In genomic region chr10:1116051-1116450, GRCh38 we compare ENCODE assay signal across 26 cellular contexts. TPM values are rescaled to one million over a fixed set of nuclear protein-coding genes. Genes with fewer than 3 reads are reported as not detected.
DNase-seq lines count a peak whose midpoint lies in the region; ATAC-seq and TF ChIP-seq lines count a peak whose summit lies in the region.
"Had no signal": no experiment of that assay in that cellular context is flagged by ENCODE, and none has a peak within 500 bp of the region (broad histone marks: within the 10 kb centered on the region; RNA-seq: fewer than 3 reads in every experiment).

No MANE protein-coding gene starts in this region.

- peaks cover 0 to 26% of the 10 kb centered on the region in 2 donors for H3K4me1 ChIP-seq in naive thymus-derived CD4-positive, alpha-beta T cell (ENCODE audit: control insufficient read depth in 2 of 2, insufficient read depth in 2 of 2, low read length in 2 of 2)
- H3K4me1 ChIP-seq in aorta (ENCODE audit: control insufficient read depth in 1 of 2, insufficient read depth in 2 of 2, low read length in 2 of 2) (no peaks in the 10 kb centered on the region), gastroesophageal sphincter (no peaks in the 10 kb centered on the region), tibial artery (no peaks in the 10 kb centered on the region)
- H3K4me1 ChIP-seq: body of pancreas, foreskin keratinocyte, HAP-1 had no signal

- 93 to 94% methylated on average over 12 of the region's 12 CpGs for WGBS in aorta, 2 donors
- 94 to 96% methylated on average over 8 to 11 of the region's 12 CpGs for WGBS in gastroesophageal sphincter (ENCODE audit: low coverage in 1 of 2), 2 donors

- no peaks in the 10 kb centered on the region for H3K27me3 ChIP-seq in naive thymus-derived CD4-positive, alpha-beta T cell (ENCODE audit: control insufficient read depth in 2 of 2, insufficient read depth in 2 of 2, low read length in 2 of 2)
- H3K27me3 ChIP-seq in aorta (ENCODE audit: control insufficient read depth in 1 of 2, insufficient read depth in 2 of 2, low read length in 1 of 2) (no peaks in the 10 kb centered on the region), gastroesophageal sphincter (no peaks in the 10 kb centered on the region), tibial artery (no peaks in the 10 kb centered on the region)
- H3K27me3 ChIP-seq: body of pancreas, esophagus muscularis mucosa, foreskin keratinocyte, neutrophil had no signal

- H3K4me3 Mint-ChIP-seq in natural killer cell: peak overlapping the region; percentile 35
- H3K4me3 Mint-ChIP-seq in natural killer cell treated with Interleukin-12 subunit alpha and Interleukin-12 subunit beta and Interleukin-15 and Interleukin-18, amount 100 ng/mL, for 72 hours: no peak overlapping the region
- H3K4me3 Mint-ChIP-seq in activated T-helper 17 cell treated with anti-CD3 and anti-CD28 coated beads, Interleukin-2, amount 50 U/mL, for 72 hours: no peak overlapping the region
- H3K4me3 Mint-ChIP-seq in naive thymus-derived CD4-positive, alpha-beta T cell: no peak overlapping the region
- H3K4me3 Mint-ChIP-seq: activated B cell treated with CpG ODN at 0.5 μM for 24 hours; effector memory CD8-positive, alpha-beta T cell; IgD-negative memory B cell had no signal

- H3K36me3 Mint-ChIP-seq in natural killer cell: peaks cover 14% of the 10 kb centered on the region
- peaks cover 29% of the 10 kb centered on the region for H3K36me3 Mint-ChIP-seq in natural killer cell treated with Interleukin-12 subunit alpha and Interleukin-12 subunit beta and Interleukin-15 and Interleukin-18, amount 100 ng/mL, for 72 hours
- H3K36me3 Mint-ChIP-seq in activated T-helper 17 cell treated with anti-CD3 and anti-CD28 coated beads, Interleukin-2, amount 50 U/mL, for 72 hours (ENCODE audit: low read depth): peaks cover 96% of the 10 kb centered on the region
- peaks cover 25 to 78% (median 51%) of the 10 kb centered on the region in 5 donors for H3K36me3 Mint-ChIP-seq in naive thymus-derived CD4-positive, alpha-beta T cell

- POLR2A ChIA-PET in naive thymus-derived CD4-positive, alpha-beta T cell (lab: Charles Lee): no interaction called here

- H3K4me1 Mint-ChIP-seq in natural killer cell: peaks cover 65 to 71% of the 10 kb centered on the region in 2 donors
- H3K4me1 Mint-ChIP-seq in natural killer cell treated with Interleukin-12 subunit alpha and Interleukin-12 subunit beta and Interleukin-15 and Interleukin-18, amount 100 ng/mL, for 72 hours (ENCODE audit: low read depth in 2 of 2): peaks cover 41 to 46% of the 10 kb centered on the region in 2 donors
- peaks cover 18% of the 10 kb centered on the region for H3K4me1 Mint-ChIP-seq in activated T-helper 17 cell treated with anti-CD3 and anti-CD28 coated beads, Interleukin-2, amount 50 U/mL, for 72 hours
- H3K4me1 Mint-ChIP-seq in naive thymus-derived CD4-positive, alpha-beta T cell: peaks cover 22 to 71% (median 66%) of the 10 kb centered on the region in 7 donors
- H3K4me1 Mint-ChIP-seq: activated B cell treated with CpG ODN at 0.5 μM for 24 hours had no signal

- TF ChIP-seq POLR2A in gastroesophageal sphincter (IDR thresholded peaks at IDR 0.05): no peak

- intact Hi-C loops in natural killer cell (cut with micrococcal nuclease) (no loop called here), aorta (cut with DNase I) (no loop called here), tibial artery (cut with DNase I; ENCODE audit: low total_unique reads) (no loop called here)
- intact Hi-C loops in naive thymus-derived CD4-positive, alpha-beta T cell (cut with micrococcal nuclease): loop anchor here in 1 of 2 donors (10.0 kb wide), 1 partner anchor 639 kb away; no protein-coding TSS in a partner anchor

- no peak overlapping the region for H3K4me3 ChIP-seq in naive thymus-derived CD4-positive, alpha-beta T cell (ENCODE audit: low read length)
- no peak overlapping the region for H3K4me3 ChIP-seq in aorta (ENCODE audit: low read length in 2 of 2)
- H3K4me3 ChIP-seq in gastroesophageal sphincter: no peak overlapping the region
- no peak overlapping the region for H3K4me3 ChIP-seq in tibial artery
- H3K4me3 ChIP-seq: body of pancreas, esophagus muscularis mucosa, HAP-1, skin epidermis had no signal

- H3K27ac ChIP-seq in naive thymus-derived CD4-positive, alpha-beta T cell (ENCODE audit: low read depth, low read length): peak overlapping the region; percentile 19
- H3K27ac ChIP-seq in aorta (ENCODE audit: low read depth in 1 of 2, low read length in 2 of 2): no peak overlapping the region
- no peak overlapping the region for H3K27ac ChIP-seq in gastroesophageal sphincter
- no peak overlapping the region for H3K27ac ChIP-seq in tibial artery
- H3K27ac ChIP-seq: body of pancreas, C4-2B, esophagus muscularis mucosa, foreskin keratinocyte, neutrophil, skin epidermis had no signal

- DNase-seq in natural killer cell (no peak), aorta (no peak), tibial artery (no peak), cortex of kidney (lab: John Stamatoyannopoulos, UW) (no peak)
- DNase-seq in natural killer cell treated with Interleukin-12 subunit alpha and Interleukin-12 subunit beta and Interleukin-15 and Interleukin-18, amount 100 ng/mL, for 72 hours (ENCODE audit: low spot score): no peak
- DNase-seq in naive thymus-derived CD4-positive, alpha-beta T cell: peak in 1 of 9 donors; percentile 19
- DNase-seq: activated B cell treated with CpG ODN at 0.5 μM for 24 hours; activated CD4-positive, alpha-beta T cell treated with anti-CD3 and anti-CD28 coated beads, Interleukin-2, amount 50 U/mL, for 1 hour; activated effector memory CD4-positive, alpha-beta T cell treated with Interleukin-2 at 50 U/mL for 16 hours; body of pancreas; DND-41; effector memory CD8-positive, alpha-beta T cell; foreskin keratinocyte; NCI-H1092; NCI-H187; NCI-H2171 treated with DMSO at 0.1 percent for 48 hours; NK-92 treated with Interleukin-12 subunit alpha and Interleukin-12 subunit beta, amount 100 ng/mL, for 24 hours; SIG-M5 had no signal

- ATAC-seq in natural killer cell: no peak
- ATAC-seq in natural killer cell treated with Interleukin-12 subunit alpha and Interleukin-12 subunit beta and Interleukin-15 and Interleukin-18, amount 100 ng/mL, for 72 hours: no peak
- no peak for ATAC-seq in activated T-helper 17 cell treated with anti-CD3 and anti-CD28 coated beads, Interleukin-2, amount 50 U/mL, for 72 hours (replicated peaks)
- ATAC-seq in naive thymus-derived CD4-positive, alpha-beta T cell: no peak
- peak; percentile 63 for ATAC-seq in aorta (ENCODE audit: low FRiP score)
- ATAC-seq in gastroesophageal sphincter: no peak
- ATAC-seq: body of pancreas; effector memory CD8-positive, alpha-beta T cell; foreskin keratinocyte had no signal

- H3K27me3 Mint-ChIP-seq in natural killer cell (ENCODE audit: low read depth in 2 of 2): no peaks in the 10 kb centered on the region
- no peaks in the 10 kb centered on the region for H3K27me3 Mint-ChIP-seq in natural killer cell treated with Interleukin-12 subunit alpha and Interleukin-12 subunit beta and Interleukin-15 and Interleukin-18, amount 100 ng/mL, for 72 hours
- H3K27me3 Mint-ChIP-seq in activated T-helper 17 cell treated with anti-CD3 and anti-CD28 coated beads, Interleukin-2, amount 50 U/mL, for 72 hours: no peaks in the 10 kb centered on the region
- no peaks in the 10 kb centered on the region for H3K27me3 Mint-ChIP-seq in naive thymus-derived CD4-positive, alpha-beta T cell
- H3K27me3 Mint-ChIP-seq: activated B cell treated with CpG ODN at 0.5 μM for 24 hours; effector memory CD8-positive, alpha-beta T cell; IgD-negative memory B cell had no signal

- H3K36me3 ChIP-seq in naive thymus-derived CD4-positive, alpha-beta T cell (ENCODE audit: control insufficient read depth in 2 of 3, insufficient read depth in 3 of 3, low read length in 3 of 3): peaks cover 8 to 88% (median 28%) of the 10 kb centered on the region in 3 experiments
- peaks cover 0 to 9% of the 10 kb centered on the region in 2 donors for H3K36me3 ChIP-seq in aorta (ENCODE audit: control insufficient read depth in 1 of 2, insufficient read depth in 2 of 2, low read length in 1 of 2)
- H3K36me3 ChIP-seq in gastroesophageal sphincter: peaks cover 0 to 95% of the 10 kb centered on the region in 2 donors
- peaks cover 55 to 95% (median 71%) of the 10 kb centered on the region in 3 donors for H3K36me3 ChIP-seq in tibial artery

- no peak for TF ChIP-seq EP300 in gastroesophageal sphincter (IDR thresholded peaks at IDR 0.05)

- H3K9me3 Mint-ChIP-seq in natural killer cell: no peaks in the 10 kb centered on the region
- H3K9me3 Mint-ChIP-seq in natural killer cell treated with Interleukin-12 subunit alpha and Interleukin-12 subunit beta and Interleukin-15 and Interleukin-18, amount 100 ng/mL, for 72 hours: no peaks in the 10 kb centered on the region
- H3K9me3 Mint-ChIP-seq in activated T-helper 17 cell treated with anti-CD3 and anti-CD28 coated beads, Interleukin-2, amount 50 U/mL, for 72 hours: no peaks in the 10 kb centered on the region
- H3K9me3 Mint-ChIP-seq in naive thymus-derived CD4-positive, alpha-beta T cell: peaks cover 0 to 6% (median 0%) of the 10 kb centered on the region in 11 donors
- H3K9me3 Mint-ChIP-seq: activated B cell treated with CpG ODN at 0.5 μM for 24 hours; effector memory CD8-positive, alpha-beta T cell; IgD-negative memory B cell had no signal

- CTCF ChIA-PET in naive thymus-derived CD4-positive, alpha-beta T cell (lab: Charles Lee): no interaction called here

- TF ChIP-seq CTCF in natural killer cell (IDR thresholded peaks at IDR 0.05) (no peak), gastroesophageal sphincter (IDR thresholded peaks at IDR 0.05) (no peak), tibial artery (IDR thresholded peaks at IDR 0.05) (no peak)

- H3K9me3 ChIP-seq in naive thymus-derived CD4-positive, alpha-beta T cell (ENCODE audit: control insufficient read depth in 2 of 3, low read length in 3 of 3): no peaks in the 10 kb centered on the region
- H3K9me3 ChIP-seq in aorta (ENCODE audit: control insufficient read depth, low read length) (no peaks in the 10 kb centered on the region), gastroesophageal sphincter (no peaks in the 10 kb centered on the region), tibial artery (no peaks in the 10 kb centered on the region)
- H3K9me3 ChIP-seq: body of pancreas, esophagus muscularis mucosa, HAP-1, neutrophil had no signal

- peak overlapping the region in 1 of 2 donors; percentile 42 for H3K27ac Mint-ChIP-seq in natural killer cell
- peak overlapping the region in 1 of 2 donors; percentile 56 for H3K27ac Mint-ChIP-seq in natural killer cell treated with Interleukin-12 subunit alpha and Interleukin-12 subunit beta and Interleukin-15 and Interleukin-18, amount 100 ng/mL, for 72 hours
- H3K27ac Mint-ChIP-seq in activated T-helper 17 cell treated with anti-CD3 and anti-CD28 coated beads, Interleukin-2, amount 50 U/mL, for 72 hours: peak overlapping the region; percentile 38
- peak overlapping the region in 6 of 9 donors; percentile 32 to 90 (median 64) for H3K27ac Mint-ChIP-seq in naive thymus-derived CD4-positive, alpha-beta T cell
- H3K27ac Mint-ChIP-seq: activated B cell treated with CpG ODN at 0.5 μM for 24 hours had no signal

RNA-seq across cellular contexts. Expression of gene WDR37, which starts 59.9 kb away (rescaled TPM):
- 10 to 100 TPM; 56.3 to 59.6 (median 57.6) TPM for total RNA-seq in natural killer cell
- 10 to 100 TPM; 31.8 to 37.6 TPM for total RNA-seq in natural killer cell treated with Interleukin-12 subunit alpha and Interleukin-12 subunit beta and Interleukin-15 and Interleukin-18, amount 100 ng/mL, for 72 hours
- 10 to 100 TPM; 23.8 to 31.3 TPM for total RNA-seq in activated T-helper 17 cell treated with anti-CD3 and anti-CD28 coated beads, Interleukin-2, amount 50 U/mL, for 72 hours
- 10 to 100 TPM; 30.3 to 52.6 (median 43.4) TPM for total RNA-seq in naive thymus-derived CD4-positive, alpha-beta T cell
- polyA plus RNA-seq in naive thymus-derived CD4-positive, alpha-beta T cell: 10 to 100 TPM; 16.9 to 28.1 TPM
- 10 to 100 TPM; 20.3 to 25.9 TPM for total RNA-seq in aorta
- polyA plus RNA-seq in aorta: 1 to 10 TPM; 3.9 to 8.6 TPM
- total RNA-seq in gastroesophageal sphincter: 10 to 100 TPM; 11.4 to 16.7 (median 13.9) TPM
